23 cellular contexts compared by ENCODE assay signal in genomic region chr10:100793055-100793454, GRCh38. TPM values are rescaled to one million over a fixed set of nuclear protein-coding genes. Genes with fewer than 3 reads are reported as not detected.
DNase-seq lines count a peak whose midpoint lies in the region; ATAC-seq and TF ChIP-seq lines count a peak whose summit lies in the region.
"Had no signal": no experiment of that assay in that cellular context is flagged by ENCODE, and none has a peak within 500 bp of the region (broad histone marks: within the 10 kb centered on the region; RNA-seq: fewer than 3 reads in every experiment).

No MANE protein-coding gene starts in this region.

- H3K27ac Mint-ChIP-seq in H9 = no peak overlapping the region
- peak overlapping the region; percentile 69 for H3K27ac Mint-ChIP-seq in nephron progenitor cell
- no peak overlapping the region for H3K27ac Mint-ChIP-seq in effector memory CD8-positive, alpha-beta T cell
- H3K27ac Mint-ChIP-seq: CD14-positive monocyte had no signal

- H3K79me2 ChIP-seq in H9 (ENCODE audit: insufficient read depth, low read length) = no peaks in the 10 kb centered on the region

- H3K4me2 ChIP-seq in H9 (ENCODE audit: insufficient read depth, insufficient read length, low read length) = no peak overlapping the region

- ATAC-seq in GM19351 (IDR thresholded peaks at IDR 0.05; ENCODE audit: unreplicated experiment) = no peak
- no peak for ATAC-seq in effector memory CD8-positive, alpha-beta T cell (replicated peaks)
- ATAC-seq: K562 had no signal

- H3K4me1 Mint-ChIP-seq in H9 (peaks cover 26 to 40% of the 10 kb centered on the region in 2 experiments), nephron progenitor cell (peaks cover 73% of the 10 kb centered on the region)
- H3K4me1 Mint-ChIP-seq in effector memory CD8-positive, alpha-beta T cell (ENCODE audit: low read depth in 2 of 2) = no peaks in the 10 kb centered on the region
- H3K4me1 Mint-ChIP-seq: CD14-positive monocyte; CD8-positive, alpha-beta memory T cell had no signal

- H3K79me1 ChIP-seq in H9 (ENCODE audit: insufficient read depth, low read depth, low read length, poor library complexity, severe bottlenecking) = no peaks in the 10 kb centered on the region

- no peak overlapping the region for H4K91ac ChIP-seq in H9 (ENCODE audit: insufficient read length, low read depth, low read length)

- no peaks in the 10 kb centered on the region for H4K20me1 ChIP-seq in H9 (ENCODE audit: control insufficient read depth, insufficient read depth, insufficient read length)

- H3K9me3 ChIP-seq in H9 (ENCODE audit: control insufficient read depth, low read depth, low read length) = no peaks in the 10 kb centered on the region
- H3K9me3 ChIP-seq: SJSA1 had no signal

- no peak overlapping the region for H3K4ac ChIP-seq in H9 (ENCODE audit: low read depth, low read length)

- no peak overlapping the region for H4K8ac ChIP-seq in H9 (replicated peaks; ENCODE audit: insufficient read length, low read depth, low read length)

- no peak for DNase-seq in H9
- DNase-seq in iPS-NIHi11 (ENCODE audit: low spot score) = peak; percentile 68
- peak; percentile 28 for DNase-seq in nephron progenitor cell
- DNase-seq in pons (ENCODE audit: low spot score) = no peak
- DNase-seq in effector memory CD8-positive, alpha-beta T cell = no peak
- DNase-seq in NCI-H82 treated with DMSO at 0.1 percent for 48 hours (lab: John Stamatoyannopoulos, UW; ENCODE audit: unreplicated experiment) = no peak
- DNase-seq: DMS 273 treated with DMSO at 0.1 percent for 48 hours, DMS79 treated with DMSO at 0.1 percent for 48 hours, MV-4-11, NCI-H1105, NCI-H146, NCI-H1930, NCI-H446 treated with DMSO at 0.1 percent for 48 hours, Right ventricle myocardium superior, RPMI8226 had no signal

- H3K23me2 ChIP-seq in H9 (ENCODE audit: insufficient read length, low read depth, low read length, poor library complexity, severe bottlenecking) = no peaks in the 10 kb centered on the region

- H3K27me3 Mint-ChIP-seq in H9 (ENCODE audit: low read depth) (peaks cover 70% of the 10 kb centered on the region), nephron progenitor cell (ENCODE audit: low read depth, poor library complexity) (peaks cover 9% of the 10 kb centered on the region)
- peaks cover 44 to 99% of the 10 kb centered on the region in 2 donors for H3K27me3 Mint-ChIP-seq in effector memory CD8-positive, alpha-beta T cell

- no peak overlapping the region for H2AFZ ChIP-seq in H9 (ENCODE audit: low read length)

- H2AK5ac ChIP-seq in H9 (ENCODE audit: insufficient read length, low read length) = no peak overlapping the region

- no CpG with 5 or more reads among the region's 7 CpGs for WGBS in H9 (ENCODE audit: extremely low coverage, insufficient read length, low lambda C conversion rate)

- no peak overlapping the region for H3K14ac ChIP-seq in H9 (ENCODE audit: insufficient read depth, low read length)

- no peak overlapping the region for H4K5ac ChIP-seq in H9 (ENCODE audit: insufficient read length, low read depth, low read length)

- no peak overlapping the region for H3K56ac ChIP-seq in H9 (ENCODE audit: insufficient read length, low read depth, low read length)

- no peaks in the 10 kb centered on the region for H3K27me3 ChIP-seq in H9 (ENCODE audit: insufficient read depth, low read length)

- H2BK12ac ChIP-seq in H9 (ENCODE audit: insufficient read length, low read depth, low read length) = no peak overlapping the region

- no peak overlapping the region for H3T11ph ChIP-seq in H9 (ENCODE audit: low read length)

- no peak overlapping the region for H3K18ac ChIP-seq in H9 (ENCODE audit: insufficient read length, low read depth, low read length)

- 0 out of 3 replicates have a peak, but pooled peaks have one; percentile 3 for TF ChIP-seq CTCF in H9 (conservative IDR thresholded peaks at IDR 0.05)
- no peak for TF ChIP-seq CTCF in nephron progenitor cell (IDR thresholded peaks at IDR 0.05)

- H3K9me3 Mint-ChIP-seq in H9 (no peaks in the 10 kb centered on the region), nephron progenitor cell (no peaks in the 10 kb centered on the region)
- H3K9me3 Mint-ChIP-seq in effector memory CD8-positive, alpha-beta T cell = no peaks in the 10 kb centered on the region
- H3K9me3 Mint-ChIP-seq: CD14-positive monocyte; CD8-positive, alpha-beta memory T cell had no signal

- H2BK120ac ChIP-seq in H9 (ENCODE audit: low read depth, low read length, poor library complexity, severe bottlenecking) = no peak overlapping the region

- no peak overlapping the region for H2BK15ac ChIP-seq in H9 (ENCODE audit: low read depth, low read length)

- H2BK20ac ChIP-seq in H9 (ENCODE audit: low read depth, low read length, poor library complexity, severe bottlenecking) = no peak overlapping the region

- peaks cover 7% of the 10 kb centered on the region; the same call in 1 of the 2 replicates for H3K4me1 ChIP-seq in H9 (ENCODE audit: insufficient read depth, low read length)
- H3K4me1 ChIP-seq: SJSA1 had no signal

- H3K36me3 Mint-ChIP-seq in H9 (ENCODE audit: insufficient read depth in 1 of 3, low read depth in 3 of 3) = no peaks in the 10 kb centered on the region
- H3K36me3 Mint-ChIP-seq in nephron progenitor cell (ENCODE audit: low read depth) = peaks cover 68% of the 10 kb centered on the region
- H3K36me3 Mint-ChIP-seq in effector memory CD8-positive, alpha-beta T cell (ENCODE audit: insufficient read depth) = no peaks in the 10 kb centered on the region
- H3K36me3 Mint-ChIP-seq: CD14-positive monocyte; CD8-positive, alpha-beta memory T cell had no signal

- H3K23ac ChIP-seq in H9 (ENCODE audit: insufficient read length, low read depth, low read length) = no peak overlapping the region

- no peak overlapping the region for H3K4me3 Mint-ChIP-seq in H9
- H3K4me3 Mint-ChIP-seq in nephron progenitor cell = no peak overlapping the region
- H3K4me3 Mint-ChIP-seq in effector memory CD8-positive, alpha-beta T cell = no peak overlapping the region
- H3K4me3 Mint-ChIP-seq: CD14-positive monocyte; CD8-positive, alpha-beta memory T cell had no signal

- H2BK5ac ChIP-seq in H9 (ENCODE audit: insufficient read length, low read length) = no peak overlapping the region

- no peak overlapping the region for H3K9ac ChIP-seq in H9 (ENCODE audit: extremely low read depth, insufficient read length, low read length)

- H3K27ac ChIP-seq in H9 (ENCODE audit: insufficient read length, low read depth, low read length) = no peak overlapping the region
- H3K27ac ChIP-seq: SJSA1 had no signal

RNA-seq across cellular contexts. Expression of gene PAX2, which starts 47.7 kb away (rescaled TPM):
- not detected in 2 replicates for total RNA-seq in H9 (2021)
- total RNA-seq: A673, K562, LHCN-M2, MCF 10A, Right ventricle myocardium superior, SJSA1 had no signal

Comparison
In these comparisons a context has a peak if more than half of its experiments do, and no peak if none do; other contexts are left out.
1. DNase-seq: peak in iPS-NIHi11 (single experiment) and nephron progenitor cell (single experiment); none in H9 (single experiment), pons (single experiment), effector memory CD8-positive, alpha-beta T cell (0 of 3) and NCI-H82 treated with DMSO at 0.1 percent for 48 hours (single experiment).